In the genomic region with DNA sequence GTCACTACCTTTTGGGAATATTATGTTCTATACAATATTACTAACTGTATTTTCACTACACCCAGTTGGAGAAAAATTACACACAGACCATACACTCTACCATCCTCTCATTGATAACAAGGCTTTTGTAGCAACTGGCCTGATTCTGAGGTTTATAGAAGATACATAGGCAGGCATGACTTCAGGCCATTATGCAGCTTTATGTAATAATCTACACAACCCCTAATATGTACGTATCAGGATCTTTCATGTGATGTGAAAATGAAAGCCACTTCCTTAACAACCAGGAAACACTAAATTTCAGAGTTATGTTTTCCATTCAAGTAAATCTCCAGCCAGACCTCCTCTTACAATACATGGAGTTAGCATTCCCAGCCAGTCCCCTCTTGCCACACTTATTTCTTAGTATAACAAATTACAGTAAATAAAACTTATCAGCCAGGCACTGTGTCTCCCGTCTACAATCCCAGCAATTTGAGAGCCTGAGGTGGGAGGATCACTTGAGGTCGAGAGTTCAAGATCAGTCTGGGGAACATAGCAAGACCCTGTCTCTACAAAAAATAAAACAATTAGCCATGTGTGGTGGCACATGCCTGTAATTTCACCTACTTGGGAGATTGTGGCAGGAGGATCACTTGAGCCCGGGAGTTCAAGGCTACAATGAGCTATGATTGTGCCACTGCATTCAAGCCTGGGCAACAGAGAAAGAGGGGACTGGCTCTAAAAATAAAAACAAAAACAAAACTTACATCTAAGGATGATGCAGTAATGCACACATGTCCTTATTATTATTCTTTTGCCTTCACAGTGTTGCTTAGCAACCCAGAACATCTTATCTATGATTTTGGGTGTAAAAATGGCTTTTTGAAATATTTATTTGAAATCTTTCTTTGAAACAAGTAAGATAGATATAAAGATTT, we compare ENCODE assay signal across 11 cellular contexts. TPM values are rescaled to one million over a fixed set of nuclear protein-coding genes. Genes with fewer than 3 reads are reported as not detected.
A peak's percentile ranks its signal among the peaks of the same experiment; 100 is the strongest.
DNase-seq lines count a peak whose midpoint lies in the region; ATAC-seq and TF ChIP-seq lines count a peak whose summit lies in the region.
"Had no signal": no experiment of that assay in that cellular context is flagged by ENCODE, and none has a peak within 500 bp of the region (broad histone marks: within the 10 kb centered on the region; RNA-seq: fewer than 3 reads in every experiment).

No MANE protein-coding gene starts in this region.

- peaks cover 11% of the 10 kb centered on the region for H3K9me3 Mint-ChIP-seq in HFFc6

- no peaks in the 10 kb centered on the region for H3K9me3 ChIP-seq in T-helper 17 cell (ENCODE audit: control insufficient read depth, low read length, poor library complexity, severe bottlenecking)

- ATAC-seq in T-helper 17 cell (peak; percentile 84), GM18517 (IDR thresholded peaks at IDR 0.05; ENCODE audit: unreplicated experiment) (no peak)

- H3K4me1 Mint-ChIP-seq in HFFc6 (ENCODE audit: low read depth), result no peaks in the 10 kb centered on the region
- H3K4me1 Mint-ChIP-seq in T-helper 17 cell, result peaks cover 14% of the 10 kb centered on the region

- peaks cover 7% of the 10 kb centered on the region for H3K36me3 Mint-ChIP-seq in HFFc6 (ENCODE audit: low read depth)
- H3K36me3 Mint-ChIP-seq in T-helper 17 cell (ENCODE audit: low read depth), result no peaks in the 10 kb centered on the region

- TF ChIP-seq CTCF in HFFc6 (IDR thresholded peaks at IDR 0.05), result no peak

- H3K27ac Mint-ChIP-seq in HFFc6 (peak overlapping the region; percentile 10; the same call in 1 of the 2 replicates), T-helper 17 cell (peak overlapping the region; percentile 87)

- peak; percentile 28 for DNase-seq in NOMO-1 treated with DMSO at 0.1 percent for 48 hours (lab: John Stamatoyannopoulos, UW; ENCODE audit: unreplicated experiment)
- DNase-seq in NOMO-1 treated with dmso at 0.1 percent for 144 hours (lab: John Stamatoyannopoulos, UW; ENCODE audit: unreplicated experiment), result no peak
- no peak for DNase-seq in HFFc6
- no peak for DNase-seq in T-helper 17 cell
- peak; percentile 41 to 61 for DNase-seq in lung microvascular endothelial cell (ENCODE audit: low read depth in 2 of 2)
- no peak for DNase-seq in iPS-NIHi11 (ENCODE audit: low spot score)
- no peak for DNase-seq in mucosa of gallbladder (ENCODE audit: low spot score)
- DNase-seq: NCI-H226, RPMI8226 had no signal

- H3K4me3 Mint-ChIP-seq in HFFc6 (no peak overlapping the region), T-helper 17 cell (no peak overlapping the region)
- H3K4me3 Mint-ChIP-seq: neural crest cell had no signal

- H3K27me3 Mint-ChIP-seq in HFFc6 (ENCODE audit: insufficient read depth) (no peaks in the 10 kb centered on the region), T-helper 17 cell (no peaks in the 10 kb centered on the region)

RNA-seq across cellular contexts. Expression of gene OSBPL8, which starts 10.4 kb away (rescaled TPM):
- total RNA-seq in HFFc6 (2021; fragmentation: NEBNext Ultra II Directional; extraction: Animal tissue kit (Norgen Biotek cat#: 25700)), result 10 to 100 TPM; 66.8 to 77.8 (median 71.1) TPM
- total RNA-seq in T-helper 17 cell (100 to 1,000 TPM; 141 to 146 TPM), lung microvascular endothelial cell (24.6 and 27.2 TPM in 2 replicates), mucosa of gallbladder (62.2 TPM)

Comparison
In these comparisons a context has a peak if more than half of its experiments do, and no peak if none do; other contexts are left out.
1. DNase-seq: peak in NOMO-1 treated with DMSO at 0.1 percent for 48 hours (single experiment) and lung microvascular endothelial cell (2 of 2); none in NOMO-1 treated with dmso at 0.1 percent for 144 hours (single experiment), HFFc6 (single experiment), T-helper 17 cell (0 of 3), iPS-NIHi11 (single experiment) and mucosa of gallbladder (single experiment).